Comparison of ENCODE assay signal across 13 cellular contexts in genomic region chr15:44788748-44789147, GRCh38. TPM values are rescaled to one million over a fixed set of nuclear protein-coding genes. Genes with fewer than 3 reads are reported as not detected.
DNase-seq lines count a peak whose midpoint lies in the region; ATAC-seq lines count a peak whose summit lies in the region.
"Had no signal": no experiment of that assay in that cellular context is flagged by ENCODE, and none has a peak within 500 bp of the region (broad histone marks: within the 10 kb centered on the region; RNA-seq: fewer than 3 reads in every experiment).

No MANE protein-coding gene starts in this region.

- H3K4me1 Mint-ChIP-seq in effector memory CD8-positive, alpha-beta T cell (ENCODE audit: low read depth in 2 of 2): peaks cover 7 to 12% of the 10 kb centered on the region in 2 donors

- H3K4me3 ChIP-seq in SK-N-MC: no peak overlapping the region
- H3K4me3 ChIP-seq in MG63: no peak overlapping the region
- H3K4me3 ChIP-seq: spleen had no signal

- H3K27ac ChIP-seq in SK-N-MC: peak overlapping the region; percentile 19; the same call in 1 of the 2 replicates
- H3K27ac ChIP-seq: foreskin keratinocyte, WERI-Rb-1 had no signal

- H3K27me3 Mint-ChIP-seq in effector memory CD8-positive, alpha-beta T cell: no peaks in the 10 kb centered on the region

- ATAC-seq in effector memory CD8-positive, alpha-beta T cell (replicated peaks): peak; percentile 19
- no peak for ATAC-seq in HG02981 (IDR thresholded peaks at IDR 0.05; ENCODE audit: unreplicated experiment)
- ATAC-seq: foreskin keratinocyte, HCT116 had no signal

- peak overlapping the region in 1 of 2 donors; percentile 5 for H3K27ac Mint-ChIP-seq in effector memory CD8-positive, alpha-beta T cell

- H3K27me3 ChIP-seq in MG63: no peaks in the 10 kb centered on the region
- H3K27me3 ChIP-seq: spleen had no signal

- H3K36me3 ChIP-seq in SK-N-MC (ENCODE audit: insufficient read depth, low read length) (no peaks in the 10 kb centered on the region), MG63 (no peaks in the 10 kb centered on the region)
- H3K36me3 ChIP-seq: spleen, WERI-Rb-1 had no signal

- H3K9me3 ChIP-seq in SK-N-MC (ENCODE audit: low read depth, low read length): no peaks in the 10 kb centered on the region
- H3K9me3 ChIP-seq in MG63: no peaks in the 10 kb centered on the region
- H3K9me3 ChIP-seq: spleen had no signal

- H3K4me3 Mint-ChIP-seq in effector memory CD8-positive, alpha-beta T cell: no peak overlapping the region

- DNase-seq in SK-N-MC (ENCODE audit: low read depth, low spot score) (no peak), amygdala (lab: John Stamatoyannopoulos, UW) (no peak), NCI-H1417 treated with DMSO at 0.1 percent for 48 hours (lab: John Stamatoyannopoulos, UW) (no peak), MG63 (no peak)
- peak; percentile 69 for DNase-seq in activated CD8-positive, alpha-beta memory T cell treated with anti-CD3 and anti-CD28 coated beads, Interleukin-2, amount 50 U/mL, for 48 hours
- no peak for DNase-seq in effector memory CD8-positive, alpha-beta T cell
- DNase-seq in stimulated activated CD8-positive, alpha-beta memory T cell treated with anti-CD3 and anti-CD28 coated beads, Interleukin-4, amount 100 ng/mL, for 24 hours (ENCODE audit: low read depth): peak; percentile 12
- DNase-seq: foreskin keratinocyte, SHP77, spleen, WERI-Rb-1 had no signal

- H3K36me3 Mint-ChIP-seq in effector memory CD8-positive, alpha-beta T cell (ENCODE audit: insufficient read depth): peaks cover 13% of the 10 kb centered on the region

- no peak overlapping the region for H3K9ac ChIP-seq in SK-N-MC (ENCODE audit: insufficient read length)

- H3K9me3 Mint-ChIP-seq in effector memory CD8-positive, alpha-beta T cell: no peaks in the 10 kb centered on the region

RNA-seq across cellular contexts. Expression of gene TRIM69, which starts 52.4 kb away (rescaled TPM):
- 7.8 and 8.9 TPM in 2 replicates for total RNA-seq in MG63 (2014; rRNA removed; shearing (Covaris generic); ENCODE audit: low replicate concordance)

Comparison
In these comparisons a context has a peak if more than half of its experiments do, and no peak if none do; other contexts are left out.
1. DNase-seq: peak in activated CD8-positive, alpha-beta memory T cell treated with anti-CD3 and anti-CD28 coated beads, Interleukin-2, amount 50 U/mL, for 48 hours (single experiment) and stimulated activated CD8-positive, alpha-beta memory T cell treated with anti-CD3 and anti-CD28 coated beads, Interleukin-4, amount 100 ng/mL, for 24 hours (single experiment); none in SK-N-MC (single experiment), effector memory CD8-positive, alpha-beta T cell (0 of 3), amygdala (0 of 56), NCI-H1417 treated with DMSO at 0.1 percent for 48 hours (single experiment) and MG63 (single experiment).